Comparison of ENCODE assay signal across 28 cellular contexts in genomic region chr1:209010831-209011230, GRCh38.
"Had no signal": no experiment of that assay in that cellular context is flagged by ENCODE, and none has a peak within 500 bp of the region (broad histone marks: within the 10 kb centered on the region; RNA-seq: fewer than 3 reads in every experiment).

No MANE protein-coding gene starts in this region.

- H3K36me3 ChIP-seq: left ventricle myocardium inferior, neural progenitor cell, neutrophil, right atrium auricular region, right lobe of liver, tibial nerve, uterus had no signal

- H3K4me1 ChIP-seq: left ventricle myocardium inferior, neural progenitor cell, right atrium auricular region, right lobe of liver, tibial nerve, uterus had no signal

- FAIRE-seq: islet of Langerhans, kidney had no signal

- H3K27ac ChIP-seq: left ventricle myocardium inferior, neural progenitor cell, neutrophil, right atrium auricular region, right lobe of liver, tibial nerve, uterus had no signal

- H3K4me3 ChIP-seq: left ventricle myocardium inferior, lung, neural progenitor cell, right atrium auricular region, right lobe of liver, smooth muscle cell, tibial nerve, uterus had no signal

- H3K27ac Mint-ChIP-seq: immature natural killer cell; mesothelial cell of epicardium; naive B cell; natural killer cell; neural progenitor cell; progenitor cell of endocrine pancreas; stimulated activated memory B cell treated with anti-CD40 and anti-IgM and Interleukin-4, amounts not matched to agents 10 μg/mL and 1 μg/mL and 100 μg/mL, for 72 hours; stimulated activated naive CD8-positive, alpha-beta T cell treated with anti-CD3 and anti-CD28 coated beads, Interleukin-15, amount 100 ng/mL, for 72 hours; type B pancreatic cell had no signal

- H3K27me3 Mint-ChIP-seq: naive B cell; progenitor cell of endocrine pancreas; stimulated activated memory B cell treated with anti-CD40 and anti-IgM and Interleukin-4, amounts not matched to agents 10 μg/mL and 1 μg/mL and 100 μg/mL, for 72 hours; type B pancreatic cell had no signal

- H3K9me3 Mint-ChIP-seq: mesothelial cell of epicardium; stimulated activated naive CD8-positive, alpha-beta T cell treated with anti-CD3 and anti-CD28 coated beads, Interleukin-15, amount 100 ng/mL, for 72 hours; type B pancreatic cell had no signal

- H3K4me3 Mint-ChIP-seq: immature natural killer cell; mesothelial cell of epicardium; naive B cell; natural killer cell; nephron progenitor cell; neural progenitor cell; stimulated activated memory B cell treated with anti-CD40 and anti-IgM and Interleukin-4, amounts not matched to agents 10 μg/mL and 1 μg/mL and 100 μg/mL, for 72 hours; stimulated activated naive CD8-positive, alpha-beta T cell treated with anti-CD3 and anti-CD28 coated beads, Interleukin-15, amount 100 ng/mL, for 72 hours; type B pancreatic cell had no signal

- H3K9me3 ChIP-seq: left ventricle myocardium inferior, neutrophil, right atrium auricular region, right lobe of liver, tibial nerve, uterus had no signal

- DNase-seq: immature natural killer cell; kidney; left ventricle myocardium inferior; mesendoderm; naive B cell; natural killer cell; nephron progenitor cell; occipital lobe; right lobe of liver; stimulated activated CD4-positive, alpha-beta T cell treated with anti-CD3 and anti-CD28 coated beads, Interleukin-1b, Interleukin-23, amount 100 ng/mL, for 48 hours; stimulated activated CD4-positive, alpha-beta T cell treated with anti-CD3 and anti-CD28 coated beads, Interleukin-2, amount 100 ng/mL, for 48 hours; stimulated activated CD4-positive, alpha-beta T cell treated with anti-CD3 and anti-CD28 coated beads, Interleukin-4, amount 100 ng/mL, for 4 hours; stimulated activated CD8-positive, alpha-beta memory T cell treated with anti-CD3 and anti-CD28 coated beads, Interleukin-4, amount 100 ng/mL, for 48 hours; stimulated activated naive CD4-positive, alpha-beta T cell treated with Interleukin-2 at 50 U/mL for 16 hours; stimulated activated naive CD8-positive, alpha-beta T cell treated with anti-CD3 and anti-CD28 coated beads, Interleukin-15, amount 100 ng/mL, for 72 hours; substantia nigra; uterus had no signal

- H3K27me3 ChIP-seq: neural progenitor cell, neutrophil, right atrium auricular region, right lobe of liver, tibial nerve, uterus had no signal

- H3K4me1 Mint-ChIP-seq: immature natural killer cell; naive B cell; natural killer cell; stimulated activated memory B cell treated with anti-CD40 and anti-IgM and Interleukin-4, amounts not matched to agents 10 μg/mL and 1 μg/mL and 100 μg/mL, for 72 hours; stimulated activated naive CD8-positive, alpha-beta T cell treated with anti-CD3 and anti-CD28 coated beads, Interleukin-15, amount 100 ng/mL, for 72 hours had no signal

- H3K36me3 Mint-ChIP-seq: immature natural killer cell; mesothelial cell of epicardium; naive B cell; natural killer cell; neural progenitor cell; stimulated activated memory B cell treated with anti-CD40 and anti-IgM and Interleukin-4, amounts not matched to agents 10 μg/mL and 1 μg/mL and 100 μg/mL, for 72 hours; type B pancreatic cell had no signal

- ATAC-seq: natural killer cell; stimulated activated memory B cell treated with anti-CD40 and anti-IgM and Interleukin-4, amounts not matched to agents 10 μg/mL and 1 μg/mL and 100 μg/mL, for 72 hours; stimulated activated naive CD8-positive, alpha-beta T cell treated with anti-CD3 and anti-CD28 coated beads, Interleukin-15, amount 100 ng/mL, for 72 hours had no signal
